8 cellular contexts compared by ENCODE assay signal in genomic region chr13:49792550-49793324, GRCh38. TPM values are rescaled to one million over a fixed set of nuclear protein-coding genes. Genes with fewer than 3 reads are reported as not detected.
DNase-seq lines count a peak whose midpoint lies in the region; ATAC-seq and TF ChIP-seq lines count a peak whose summit lies in the region.

TSS of gene KPNA3 (minus strand) at chr13:49792682. CDS start at chr13:49792506, 176 bp downstream.

- H3K4me3 ChIP-seq in LNCaP clone FGC (ENCODE audit: low read depth, low read length) (peak within 1 kb of the TSS; percentile 72), fibroblast of lung (replicated peaks in 1 of 4; ENCODE audit: control extremely low read depth in 1 of 4, insufficient read depth in 1 of 4, low read depth in 3 of 4, low read length in 4 of 4) (peak within 1 kb of the TSS; percentile 47 to 98 (median 78))

- H3K36me3 Mint-ChIP-seq in activated T-helper 17 cell treated with anti-CD3 and anti-CD28 coated beads, Interleukin-2, amount 50 U/mL, for 72 hours (ENCODE audit: low read depth): peaks cover 22% of the 10 kb centered on the region
- peaks cover 0 to 2% (median 0%) of the 10 kb centered on the region in 3 donors for H3K36me3 Mint-ChIP-seq in naive thymus-derived CD8-positive, alpha-beta T cell

- POLR2A ChIA-PET in RWPE1 (lab: Yijun Ruan, JAX; ENCODE audit: low non-redundant PET): interaction anchor here (0.6 to 1.0 kb wide), 6 partner anchors 10 to 360 kb away, joined by 3 to 6 read pairs (median 5); partner anchors contain the start of gene EBPL
- POLR2A ChIA-PET in naive thymus-derived CD8-positive, alpha-beta T cell (lab: Charles Lee): interaction anchor here (0.6 to 2.9 kb wide), 14 partner anchors 10 to 1260 kb away, joined by 3 to 27 read pairs (median 4); partner anchors contain the start of genes CAB39L, EBPL, PHF11 and SETDB2

- H3K27ac ChIP-seq in RWPE1 (peak within 1 kb of the TSS; percentile 96), fibroblast of lung (ENCODE audit: insufficient read depth, low read length) (peak within 1 kb of the TSS; percentile 88)

- H3K27ac Mint-ChIP-seq in activated T-helper 17 cell treated with anti-CD3 and anti-CD28 coated beads, Interleukin-2, amount 50 U/mL, for 72 hours: peak within 1 kb of the TSS; percentile 88
- H3K27ac Mint-ChIP-seq in naive thymus-derived CD8-positive, alpha-beta T cell: peak within 1 kb of the TSS; percentile 89 to 100 (median 98)

- peaks cover 4% of the 10 kb centered on the region for H3K4me1 ChIP-seq in fibroblast of lung (ENCODE audit: control insufficient read depth, extremely low read depth, insufficient read depth, low read length)

- H4K20me1 ChIP-seq in fibroblast of lung (ENCODE audit: control insufficient read depth, extremely low read depth, insufficient read depth, low read length): no peaks in the 10 kb centered on the region

- H3K27me3 ChIP-seq in fibroblast of lung (ENCODE audit: control insufficient read depth, insufficient read depth, low read length): no peaks in the 10 kb centered on the region

- TF ChIP-seq CTCF in LNCaP clone FGC (IDR thresholded peaks at IDR 0.05; ENCODE audit: control insufficient read depth, extremely low read depth, insufficient read depth): peak; percentile 59
- TF ChIP-seq CTCF in RWPE1 (conservative IDR thresholded peaks at IDR 0.05; ENCODE audit: low read depth): peak; percentile 35
- TF ChIP-seq CTCF in fibroblast of lung (conservative IDR thresholded peaks at IDR 0.05 in 1 of 2, IDR thresholded peaks at IDR 0.05 in 1 of 2; ENCODE audit: low read depth in 1 of 2, low read length in 2 of 2): no peak

- H3K4me3 Mint-ChIP-seq in activated T-helper 17 cell treated with anti-CD3 and anti-CD28 coated beads, Interleukin-2, amount 50 U/mL, for 72 hours: peak within 1 kb of the TSS; percentile 92
- peak within 1 kb of the TSS; percentile 84 to 99 (median 98) for H3K4me3 Mint-ChIP-seq in naive thymus-derived CD8-positive, alpha-beta T cell

- H3K9me3 ChIP-seq in fibroblast of lung (ENCODE audit: control insufficient read depth, insufficient read depth, low read depth, low read length): no peaks in the 10 kb centered on the region

- H3K4me2 ChIP-seq in fibroblast of lung (ENCODE audit: extremely low read depth, insufficient read depth, low read length): peak within 1 kb of the TSS; percentile 89

- ATAC-seq in activated T-helper 17 cell treated with anti-CD3 and anti-CD28 coated beads, Interleukin-2, amount 50 U/mL, for 72 hours (replicated peaks): peak; percentile 96
- ATAC-seq in naive thymus-derived CD8-positive, alpha-beta T cell: peak; percentile 87 to 89

- H2AFZ ChIP-seq in fibroblast of lung (ENCODE audit: low read length): peak within 1 kb of the TSS; percentile 94

- peaks cover 22% of the 10 kb centered on the region for H3K4me1 Mint-ChIP-seq in activated T-helper 17 cell treated with anti-CD3 and anti-CD28 coated beads, Interleukin-2, amount 50 U/mL, for 72 hours
- peaks cover 17 to 39% (median 32%) of the 10 kb centered on the region in 4 donors for H3K4me1 Mint-ChIP-seq in naive thymus-derived CD8-positive, alpha-beta T cell

- peak; percentile 96 for DNase-seq in ELR (ENCODE audit: low read depth)
- DNase-seq in H4 (ENCODE audit: low spot score): peak; percentile 84
- peak; percentile 86 for DNase-seq in LNCaP clone FGC (ENCODE audit: low read depth)
- DNase-seq in RWPE1 (ENCODE audit: low spot score): peak; percentile 92
- peak; percentile 96 to 97 for DNase-seq in fibroblast of lung (ENCODE audit: low read depth in 2 of 2)
- peak; percentile 90 to 97 (median 94) for DNase-seq in naive thymus-derived CD8-positive, alpha-beta T cell
- peak; percentile 92 to 99 (median 96) for DNase-seq in stimulated activated naive CD4-positive, alpha-beta T cell (lab: John Stamatoyannopoulos, UW)

- peaks cover 42% of the 10 kb centered on the region for H3K79me2 ChIP-seq in fibroblast of lung (ENCODE audit: control insufficient read depth, insufficient read depth, low read length)

- H3K9ac ChIP-seq in fibroblast of lung (ENCODE audit: insufficient read depth, low read length): peak within 1 kb of the TSS; percentile 92

- no peaks in the 10 kb centered on the region for H3K9me3 Mint-ChIP-seq in activated T-helper 17 cell treated with anti-CD3 and anti-CD28 coated beads, Interleukin-2, amount 50 U/mL, for 72 hours
- peaks cover 0 to 2% (median 0%) of the 10 kb centered on the region in 9 donors for H3K9me3 Mint-ChIP-seq in naive thymus-derived CD8-positive, alpha-beta T cell

- H3K36me3 ChIP-seq in fibroblast of lung (ENCODE audit: control insufficient read depth, insufficient read depth, low read length): no peaks in the 10 kb centered on the region

- CTCF ChIA-PET in RWPE1 (lab: Yijun Ruan, JAX): interaction anchor here (0.6 kb wide), 1 partner anchor 13 kb away, joined by 3 read pairs; no protein-coding TSS in a partner anchor

- H3K27me3 Mint-ChIP-seq in activated T-helper 17 cell treated with anti-CD3 and anti-CD28 coated beads, Interleukin-2, amount 50 U/mL, for 72 hours: peaks cover 3% of the 10 kb centered on the region
- H3K27me3 Mint-ChIP-seq in naive thymus-derived CD8-positive, alpha-beta T cell: peaks cover 0 to 10% (median 3%) of the 10 kb centered on the region in 5 donors

RNA-seq across cellular contexts. Expression of gene KPNA3, which starts in this region (rescaled TPM):
- total RNA-seq in H4 (2014; rRNA removed; shearing (Covaris generic)): 11.6 and 19.2 TPM in 2 replicates
- 10 to 100 TPM; 20.3 to 49.5 TPM for total RNA-seq in activated T-helper 17 cell treated with anti-CD3 and anti-CD28 coated beads, Interleukin-2, amount 50 U/mL, for 72 hours
- total RNA-seq in fibroblast of lung: 27.5 and 37.0 TPM in 2 replicates
- 68.3 and 73.8 TPM in 2 replicates for polyA plus RNA-seq in fibroblast of lung
- 40.6 and 44.9 TPM in 2 replicates for polyA plus RNA-seq in fibroblast of lung (2012)
- polyA minus RNA-seq in fibroblast of lung (ENCODE audit: low replicate concordance): 24.5 and 36.5 TPM in 2 replicates
- 10 to 100 TPM; 22.7 to 27.3 TPM for total RNA-seq in naive thymus-derived CD8-positive, alpha-beta T cell
- polyA plus RNA-seq in naive thymus-derived CD8-positive, alpha-beta T cell: 10 to 100 TPM; 20.2 to 23.9 (median 20.3) TPM

Comparison
In these comparisons a context has a peak if more than half of its experiments do, and no peak if none do; other contexts are left out.
1. Peak in every context shown above with its lines: DNase-seq, ATAC-seq, H3K4me3 ChIP-seq and H3K27ac ChIP-seq.
2. CTCF ChIP-seq: peak in LNCaP clone FGC (single experiment) and RWPE1 (single experiment); none in fibroblast of lung (0 of 2).